24 cellular contexts compared by ENCODE assay signal in genomic region chr18:610214-610928, GRCh38. TPM values are rescaled to one million over a fixed set of nuclear protein-coding genes. Genes with fewer than 3 reads are reported as not detected.
DNase-seq lines count a peak whose midpoint lies in the region; ATAC-seq and TF ChIP-seq lines count a peak whose summit lies in the region.
"Had no signal": no experiment of that assay in that cellular context is flagged by ENCODE, and none has a peak within 500 bp of the region (broad histone marks: within the 10 kb centered on the region; RNA-seq: fewer than 3 reads in every experiment).

No MANE protein-coding gene starts in this region.

- no peak overlapping the region for H2AK9ac ChIP-seq in IMR-90 (replicated peaks; ENCODE audit: low read depth, low read length, poor library complexity)

- H3K4me3 ChIP-seq in AG10803 (ENCODE audit: low read length) (no peak overlapping the region), IMR-90 (ENCODE audit: insufficient read depth, low read depth, low read length) (no peak overlapping the region), heart right ventricle (no peak overlapping the region), left lung (no peak overlapping the region), adrenal gland (no peak overlapping the region)
- H3K4me3 ChIP-seq: BLaER1 had no signal

- dilution Hi-C loops in IMR-90 (cut with HindIII; ENCODE audit: low sequenced_read_pairs, unreplicated experiment): no loop called here

- no peak overlapping the region for H2BK120ac ChIP-seq in IMR-90 (ENCODE audit: low read depth, low read length)

- no peak overlapping the region for H3K27ac Mint-ChIP-seq in Calu3 (ENCODE audit: unreplicated experiment)
- H3K27ac Mint-ChIP-seq: CD4-positive, CD25-positive, alpha-beta regulatory T cell had no signal

- no peak overlapping the region for H3K4me3 Mint-ChIP-seq in Calu3 (ENCODE audit: low read depth, unreplicated experiment)
- H3K4me3 Mint-ChIP-seq: CD4-positive, CD25-positive, alpha-beta regulatory T cell had no signal

- H3K27ac ChIP-seq in IMR-90 (ENCODE audit: insufficient read depth, low read length): no peak overlapping the region
- no peak overlapping the region for H3K27ac ChIP-seq in heart right ventricle
- no peak overlapping the region for H3K27ac ChIP-seq in left lung
- no peak overlapping the region for H3K27ac ChIP-seq in adrenal gland
- H3K27ac ChIP-seq: BLaER1 had no signal

- H3K36me3 Mint-ChIP-seq in Calu3 (ENCODE audit: insufficient read depth, unreplicated experiment): no peaks in the 10 kb centered on the region
- H3K36me3 Mint-ChIP-seq: CD4-positive, CD25-positive, alpha-beta regulatory T cell had no signal

- intact Hi-C loops in IMR-90 (cut with micrococcal nuclease): loop anchor here (10.0 kb wide), 1 partner anchor 216 kb away; no protein-coding TSS in a partner anchor
- intact Hi-C loops in heart right ventricle (cut with DNase I): loop anchor here in 1 of 10 donors (10.0 kb wide), 1 partner anchor 116 kb away; no protein-coding TSS in a partner anchor
- intact Hi-C loops in left lung (cut with DNase I): no loop called here
- intact Hi-C loops in adrenal gland (cut with DNase I): loop anchor here (5.0 to 10.0 kb wide), 2 partner anchors 316 to 323 kb away; no protein-coding TSS in a partner anchor
- intact Hi-C loops in Calu3 (cut with micrococcal nuclease; ENCODE audit: unreplicated experiment): loop anchor here (5.0 kb wide), 1 partner anchor 123 kb away; no protein-coding TSS in a partner anchor

- DNase-seq in AG10803 (ENCODE audit: low read depth): peak; percentile 11
- no peak for DNase-seq in IMR-90
- peak in 1 of 2 donors; percentile 32 for DNase-seq in heart right ventricle
- DNase-seq in left lung: no peak
- no peak for DNase-seq in stimulated activated CD4-positive, alpha-beta T cell treated with anti-CD3 and anti-CD28 coated beads, Interleukin-4, amount 100 ng/mL, for 1 hour
- no peak for DNase-seq in adrenal gland
- DNase-seq in NCI-H1930 (lab: John Stamatoyannopoulos, UW): no peak
- no peak for DNase-seq in Calu3
- DNase-seq: CD4-positive, CD25-positive, alpha-beta regulatory T cell; Kasumi-1; NCI-H1105; NCI-H1436 treated with DMSO at 0.1 percent for 48 hours; NCI-H187 treated with DMSO at 0.1 percent for 48 hours; NCI-H446 treated with DMSO at 0.1 percent for 48 hours; NCI-H526; NK-92 treated with Interleukin-12 subunit alpha and Interleukin-12 subunit beta, amount 100 ng/mL, for 24 hours; PC-3; SHP77 had no signal

- no peak overlapping the region for H4K8ac ChIP-seq in IMR-90 (ENCODE audit: low read depth in 2 of 2, low read length in 2 of 2)

- no peaks in the 10 kb centered on the region for H3K4me1 Mint-ChIP-seq in Calu3 (ENCODE audit: low read depth, unreplicated experiment)
- H3K4me1 Mint-ChIP-seq: CD4-positive, CD25-positive, alpha-beta regulatory T cell had no signal

- no peak overlapping the region for H2AK5ac ChIP-seq in IMR-90 (ENCODE audit: low read depth, low read length)

- no peak overlapping the region for H3K9ac ChIP-seq in IMR-90 (ENCODE audit: low read depth, low read length)
- H3K9ac ChIP-seq: BLaER1 had no signal

- H3K79me1 ChIP-seq in IMR-90 (ENCODE audit: low read depth in 1 of 2, low read length in 2 of 2): no peaks in the 10 kb centered on the region

- no peak for TF ChIP-seq RAD21 in IMR-90 (IDR thresholded peaks at IDR 0.05; ENCODE audit: low read length)

- no peaks in the 10 kb centered on the region for H3K9me3 ChIP-seq in IMR-90 (ENCODE audit: control insufficient read depth, insufficient read depth, low read length)
- no peaks in the 10 kb centered on the region for H3K9me3 ChIP-seq in heart right ventricle
- H3K9me3 ChIP-seq in left lung: no peaks in the 10 kb centered on the region
- no peaks in the 10 kb centered on the region for H3K9me3 ChIP-seq in adrenal gland (replicated peaks in 1 of 3)
- H3K9me3 ChIP-seq: BLaER1 had no signal

- no peak overlapping the region for H2BK15ac ChIP-seq in IMR-90 (ENCODE audit: low read depth, low read length)

- H3K23ac ChIP-seq in IMR-90 (ENCODE audit: low read depth, low read length): no peak overlapping the region

- no peaks in the 10 kb centered on the region for H4K20me1 ChIP-seq in IMR-90 (ENCODE audit: insufficient read depth, low read length)
- H4K20me1 ChIP-seq: BLaER1 had no signal

- no peaks in the 10 kb centered on the region for H3K9me3 Mint-ChIP-seq in Calu3 (ENCODE audit: low read depth, unreplicated experiment)

- POLR2A ChIA-PET in IMR-90 (lab: Charles Lee; ENCODE audit: unreplicated experiment): interaction anchor here (0.6 kb wide), 1 partner anchor 288 kb away, joined by 4 read pairs; no protein-coding TSS in a partner anchor

- in situ Hi-C loops in IMR-90 (cut with MboI; ENCODE audit: low sequenced_read_pairs): no loop called here

- no peak overlapping the region for H3K18ac ChIP-seq in IMR-90 (ENCODE audit: low read depth, low read length)

- H3K14ac ChIP-seq in IMR-90 (replicated peaks; ENCODE audit: low read depth, low read length): no peak overlapping the region

- H3K36me3 ChIP-seq in IMR-90 (ENCODE audit: control insufficient read depth, insufficient read depth, low read length) (no peaks in the 10 kb centered on the region), heart right ventricle (no peaks in the 10 kb centered on the region), left lung (no peaks in the 10 kb centered on the region), adrenal gland (replicated peaks in 1 of 2) (no peaks in the 10 kb centered on the region)
- H3K36me3 ChIP-seq: BLaER1 had no signal

- H2BK20ac ChIP-seq in IMR-90 (ENCODE audit: low read depth, low read length): no peak overlapping the region

- H3K4me1 ChIP-seq in IMR-90 (ENCODE audit: control insufficient read depth, insufficient read depth, low read length): no peaks in the 10 kb centered on the region
- H3K4me1 ChIP-seq in heart right ventricle: peaks cover 0 to 7% (median 0%) of the 10 kb centered on the region in 9 donors
- H3K4me1 ChIP-seq in left lung: peaks cover 0 to 6% of the 10 kb centered on the region in 2 donors
- peaks cover 0 to under 1% of the 10 kb centered on the region in 2 donors for H3K4me1 ChIP-seq in adrenal gland (replicated peaks in 1 of 2)
- H3K4me1 ChIP-seq: BLaER1 had no signal

- H4K91ac ChIP-seq in IMR-90 (ENCODE audit: insufficient read depth, low read depth, low read length): no peak overlapping the region

- no TSS peak for BruUV-seq in IMR-90 (replicated peaks; lab: Mats Ljungman, UMichigan)
- no TSS peak for BruUV-seq in Calu3 (replicated peaks; lab: Mats Ljungman, UMichigan)

- no peak overlapping the region for H4K5ac ChIP-seq in IMR-90 (ENCODE audit: low read depth, low read length)

- peaks cover 34% of the 10 kb centered on the region for H3K27me3 ChIP-seq in IMR-90 (ENCODE audit: control insufficient read depth, insufficient read depth, low read length)
- H3K27me3 ChIP-seq in heart right ventricle: no peaks in the 10 kb centered on the region
- H3K27me3 ChIP-seq in left lung: no peaks in the 10 kb centered on the region
- H3K27me3 ChIP-seq in adrenal gland: no peaks in the 10 kb centered on the region
- H3K27me3 ChIP-seq: BLaER1 had no signal

- H2BK5ac ChIP-seq in IMR-90 (ENCODE audit: low read depth, low read length, poor library complexity, severe bottlenecking): no peak overlapping the region

- peak overlapping the region; percentile 29 for H2AFZ ChIP-seq in IMR-90 (replicated peaks; ENCODE audit: low read length, poor library complexity)

- no peak overlapping the region for H3K4me2 ChIP-seq in IMR-90 (ENCODE audit: low read depth, low read length)
- H3K4me2 ChIP-seq: BLaER1 had no signal

- no peak for ATAC-seq in IMR-90 (ENCODE audit: low read depth)
- peak in 7 of 8 donors; percentile 66 to 78 (median 74) for ATAC-seq in heart right ventricle
- peak; percentile 32 for ATAC-seq in left lung
- ATAC-seq: PC-3 had no signal

- no peak for TF ChIP-seq POLR2A in IMR-90 (IDR thresholded peaks at IDR 0.05; ENCODE audit: low read depth, low read length)
- TF ChIP-seq POLR2A in adrenal gland (IDR thresholded peaks at IDR 0.05): no peak

- H3K4ac ChIP-seq in IMR-90 (ENCODE audit: low read depth, low read length): no peak overlapping the region

- no peaks in the 10 kb centered on the region for H3K9me1 ChIP-seq in IMR-90 (ENCODE audit: insufficient read depth, low read length)

- CTCF ChIA-PET in IMR-90 (lab: Yijun Ruan, JAX): no interaction called here
- CTCF ChIA-PET in Calu3 (lab: Charles Lee): no interaction called here

- no peak for TF ChIP-seq CTCF in AG10803 (conservative IDR thresholded peaks at IDR 0.05; ENCODE audit: low read length)
- no peak for TF ChIP-seq CTCF in IMR-90 (conservative IDR thresholded peaks at IDR 0.05; ENCODE audit: low read depth, low read length)
- no peak for TF ChIP-seq CTCF in heart right ventricle (IDR thresholded peaks at IDR 0.05)
- TF ChIP-seq CTCF in left lung (IDR thresholded peaks at IDR 0.05): no peak
- TF ChIP-seq CTCF in adrenal gland (IDR thresholded peaks at IDR 0.05): no peak
- no peak for TF ChIP-seq CTCF in Calu3 (IDR thresholded peaks at IDR 0.05; ENCODE audit: unreplicated experiment)

- WGBS in IMR-90 (ENCODE audit: extremely low coverage in 2 of 2, insufficient read length in 1 of 2), 2 experiments: 18% methylated on average over 4 of the region's 15 CpGs; no CpG with 5 or more reads in 1 of the 2 experiments
- WGBS in heart right ventricle, 2 donors: 71 to 72% methylated on average over 15 of the region's 15 CpGs
- WGBS in adrenal gland, 4 donors: 71 to 87% (median 82%) methylated on average over 15 of the region's 15 CpGs

- H3K56ac ChIP-seq in IMR-90 (ENCODE audit: extremely low read depth, insufficient read depth, low read length): no peak overlapping the region

- H3K27me3 Mint-ChIP-seq in Calu3 (ENCODE audit: unreplicated experiment): peaks cover 25% of the 10 kb centered on the region

RNA-seq across cellular contexts. Expression of gene CLUL1, which starts 13.6 kb away (rescaled TPM):
- not detected in 2 replicates for total RNA-seq in IMR-90 (2012; rRNA removed)
- not detected in 2 replicates for polyA plus RNA-seq in IMR-90 (2012; rRNA removed)
- polyA plus RNA-seq in IMR-90 (2012; cell fraction: cytosol; rRNA removed): not detected in 2 replicates
- polyA plus RNA-seq in IMR-90 (2012; cell fraction: nucleus; rRNA removed; ENCODE audit: low replicate concordance): not detected in 2 replicates
- not detected for total RNA-seq in heart right ventricle
- not detected for polyA plus RNA-seq in heart right ventricle
- total RNA-seq in left lung: 1 to 10 TPM; 1.3 to 1.4 TPM
- 10 to 100 TPM in 1 of 8 donors, 1 to 10 TPM in 2, under 1 TPM in 2, not detected in 3; 0.18 to 19.5 (median 1.7) TPM for total RNA-seq in adrenal gland
- polyA plus RNA-seq in adrenal gland: 1 to 10 TPM in 1 of 3 donors, under 1 TPM in 2; 0.24 to 3.8 (median 0.48) TPM
- total RNA-seq in Calu3 (2022): 0.64 TPM in 1 of 2 replicates, not detected in the other
- total RNA-seq: CD4-positive, CD25-positive, alpha-beta regulatory T cell; HT-29; PC-3 had no signal
- polyA plus RNA-seq: CD4-positive, CD25-positive, alpha-beta regulatory T cell had no signal

RNA-seq across cellular contexts. Expression of gene CETN1, which starts 30.2 kb away (rescaled TPM):
- total RNA-seq in IMR-90 (2012; rRNA removed) (not detected in 2 replicates), heart right ventricle (not detected), left lung (not detected), adrenal gland (not detected), Calu3 (2022) (not detected in 2 replicates)
- polyA plus RNA-seq in IMR-90 (2012; rRNA removed) (not detected in 2 replicates), heart right ventricle (not detected), adrenal gland (not detected)
- not detected in 2 replicates for polyA plus RNA-seq in IMR-90 (2012; cell fraction: cytosol; rRNA removed)
- polyA plus RNA-seq in IMR-90 (2012; cell fraction: nucleus; rRNA removed; ENCODE audit: low replicate concordance): not detected in 2 replicates
- total RNA-seq: A172; CD4-positive, CD25-positive, alpha-beta regulatory T cell; G401; HT-29; M059J; PC-3; SK-MEL-5 had no signal
- polyA plus RNA-seq: CD4-positive, CD25-positive, alpha-beta regulatory T cell had no signal

RNA-seq across cellular contexts. Expression of gene TYMS, which starts 47.1 kb away (rescaled TPM):
- total RNA-seq in IMR-90 (2012; rRNA removed) (26.7 and 28.3 TPM in 2 replicates), heart right ventricle (10 to 100 TPM in 1 of 10 donors, 1 to 10 TPM in 8, under 1 TPM in 1; 0.91 to 16.7 (median 2.2) TPM), left lung (10 to 100 TPM; 25.9 to 39.6 TPM), adrenal gland (1 to 10 TPM in 7 of 8 donors, not detected in 1; 2.9 to 5.8 (median 3.8) TPM), Calu3 (2022) (71.8 and 84.1 TPM in 2 replicates)
- polyA plus RNA-seq in IMR-90 (2012; rRNA removed) (92.2 and 96.9 TPM in 2 replicates), heart right ventricle (1 to 10 TPM in 1 of 2 donors, under 1 TPM in 1; 0.80 to 1.0 TPM), adrenal gland (1 to 10 TPM in 2 of 3 donors, under 1 TPM in 1; 0.32 to 7.1 (median 1.1) TPM)
- 43.9 and 50.3 TPM in 2 replicates for polyA plus RNA-seq in IMR-90 (2012; cell fraction: cytosol; rRNA removed)
- polyA plus RNA-seq in IMR-90 (2012; cell fraction: nucleus; rRNA removed; ENCODE audit: low replicate concordance): 21.3 and 23.1 TPM in 2 replicates

Comparison
In these comparisons a context has a peak if more than half of its experiments do, and no peak if none do; other contexts are left out.
1. intact Hi-C loops: an anchor here in IMR-90 (10.0 kb wide), adrenal gland (5.0 to 10.0 kb wide) and Calu3 (5.0 kb wide); none called in left lung.